23 cellular contexts compared by ENCODE assay signal in the genomic region with DNA sequence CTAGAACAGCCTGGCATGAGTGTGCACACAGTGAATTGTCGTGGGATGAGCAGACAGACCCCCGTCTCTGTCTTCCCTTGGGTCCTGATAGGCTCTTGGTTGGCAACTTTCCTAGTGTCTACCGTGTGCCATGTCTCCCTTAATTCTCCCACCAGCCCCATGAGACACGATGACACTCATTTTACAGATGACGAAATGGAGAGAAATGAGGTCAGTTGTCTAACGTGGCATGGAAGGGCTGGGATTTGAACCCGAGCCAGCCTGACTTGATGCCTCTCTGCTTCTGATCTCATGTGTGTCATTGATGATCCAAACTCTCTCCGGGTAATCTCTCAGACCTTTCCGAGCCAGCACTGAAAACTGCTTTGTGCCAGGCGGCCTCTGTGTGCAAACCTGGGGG. TPM values are rescaled to one million over a fixed set of nuclear protein-coding genes. Genes with fewer than 3 reads are reported as not detected.
"Had no signal": no experiment of that assay in that cellular context is flagged by ENCODE, and none has a peak within 500 bp of the region (broad histone marks: within the 10 kb centered on the region; RNA-seq: fewer than 3 reads in every experiment).

No MANE protein-coding gene starts in this region.

- H3K36me3 ChIP-seq: gastrocnemius medialis, heart right ventricle, neutrophil, right atrium auricular region had no signal

- H3K9me3 ChIP-seq: gastrocnemius medialis, heart right ventricle, mucosa of descending colon, neutrophil, right atrium auricular region had no signal

- H3K4me3 ChIP-seq: dorsolateral prefrontal cortex, gastrocnemius medialis, heart right ventricle, mucosa of descending colon, right atrium auricular region had no signal

- ATAC-seq: gastrocnemius medialis; heart right ventricle; left lobe of liver; mucosa of descending colon; naive thymus-derived CD8-positive, alpha-beta T cell had no signal

- H3K9me3 Mint-ChIP-seq: naive thymus-derived CD8-positive, alpha-beta T cell had no signal

- DNase-seq: cortex of kidney; dorsolateral prefrontal cortex; effector CD8-positive, alpha-beta T cell; gastrocnemius medialis; heart right ventricle; hypothalamus; mammary epithelial cell; mucosa of descending colon; naive thymus-derived CD8-positive, alpha-beta T cell; small intestine; stimulated activated CD4-positive, alpha-beta T cell treated with anti-CD3 and anti-CD28 coated beads, Interleukin-12 subunit alpha, Interleukin-12 subunit beta, amount 100 ng/mL, for 4 hours; stimulated activated naive CD4-positive, alpha-beta T cell; trophoblast cell had no signal

- H3K4me1 ChIP-seq: gastrocnemius medialis, right atrium auricular region had no signal

- H3K27ac ChIP-seq: dorsolateral prefrontal cortex, gastrocnemius medialis, heart right ventricle, neutrophil, right atrium auricular region had no signal

- H3K27me3 ChIP-seq: dorsolateral prefrontal cortex, gastrocnemius medialis, heart right ventricle, right atrium auricular region had no signal

- H3K4me3 Mint-ChIP-seq: naive thymus-derived CD8-positive, alpha-beta T cell had no signal

- FAIRE-seq: islet of Langerhans, small intestine had no signal

- H3K27me3 Mint-ChIP-seq: naive thymus-derived CD8-positive, alpha-beta T cell had no signal

RNA-seq across cellular contexts. Expression of a gene that starts 8.4 kb away (rescaled TPM):
- total RNA-seq: fibroblast of lung, fibroblast of villous mesenchyme, gastrocnemius medialis, left lobe of liver, osteocyte, urinary bladder had no signal
- polyA plus RNA-seq: fibroblast of lung; naive thymus-derived CD8-positive, alpha-beta T cell; neural cell had no signal

RNA-seq across cellular contexts. Expression of a gene that starts 26.2 kb away (rescaled TPM):
- total RNA-seq: fibroblast of lung; fibroblast of villous mesenchyme; gastrocnemius medialis; left lobe of liver; naive thymus-derived CD8-positive, alpha-beta T cell; osteocyte; right atrium auricular region; urinary bladder had no signal
- polyA plus RNA-seq: fibroblast of lung; naive thymus-derived CD8-positive, alpha-beta T cell; neural cell had no signal

RNA-seq across cellular contexts. Expression of a gene that starts 33.6 kb away (rescaled TPM):
- total RNA-seq: fibroblast of lung, fibroblast of villous mesenchyme, mammary epithelial cell, osteocyte had no signal
- polyA plus RNA-seq: fibroblast of lung, mammary epithelial cell, neural cell had no signal

RNA-seq across cellular contexts. Expression of a gene that starts 51.0 kb away (rescaled TPM):
- total RNA-seq: fibroblast of lung; fibroblast of villous mesenchyme; lower leg skin; mammary epithelial cell; naive thymus-derived CD8-positive, alpha-beta T cell; osteocyte had no signal
- polyA plus RNA-seq: fibroblast of lung, mammary epithelial cell, neural cell had no signal
